Comparison of ENCODE assay signal across 8 cellular contexts in genomic region chr9:126327016-126327749, GRCh38. TPM values are rescaled to one million over a fixed set of nuclear protein-coding genes. Genes with fewer than 3 reads are reported as not detected.
DNase-seq lines count a peak whose midpoint lies in the region; ATAC-seq and TF ChIP-seq lines count a peak whose summit lies in the region.

No MANE protein-coding gene starts in this region.

- H3K27ac ChIP-seq in SK-N-SH (ENCODE audit: low read depth in 2 of 2, low read length in 1 of 2) (peak overlapping the region in 1 of 2 experiments; percentile 78; a peak in 3 of 4 replicates), stomach (peak overlapping the region; percentile 75 to 92 (median 86))

- peaks cover 34% of the 10 kb centered on the region for H3K79me2 ChIP-seq in SK-N-SH (ENCODE audit: insufficient read depth)

- TF ChIP-seq POLR2A in lower leg skin (IDR thresholded peaks at IDR 0.05), result no peak
- no peak for TF ChIP-seq POLR2A in stomach (IDR thresholded peaks at IDR 0.05)

- H4K20me1 ChIP-seq in SK-N-SH (ENCODE audit: insufficient read depth), result no peaks in the 10 kb centered on the region

- peak overlapping the region; percentile 85 for H3K4me2 ChIP-seq in SK-N-SH

- DNase-seq in DMS 273 (lab: John Stamatoyannopoulos, UW; ENCODE audit: unreplicated experiment), result peak; percentile 69
- DNase-seq in DMS 273 treated with DMSO at 0.1 percent for 48 hours (lab: John Stamatoyannopoulos, UW), result no peak
- DNase-seq in SK-N-SH, result peak; percentile 86
- DNase-seq in choroid plexus epithelial cell (ENCODE audit: low read depth), result no peak
- peak in 1 of 2 donors; percentile 86 for DNase-seq in lower leg skin (ENCODE audit: low spot score in 2 of 2)
- no peak for DNase-seq in stomach
- DNase-seq in SHP77 treated with DMSO at 0.1 percent for 48 hours (lab: John Stamatoyannopoulos, UW), result no peak

- H3K4me3 ChIP-seq in SK-N-SH (ENCODE audit: low read depth in 2 of 2, low read length in 1 of 2), result peak overlapping the region; percentile 67 to 70
- peak overlapping the region; percentile 60 for H3K4me3 ChIP-seq in choroid plexus epithelial cell (ENCODE audit: low read depth, low read length)
- H3K4me3 ChIP-seq in lower leg skin (ENCODE audit: low read depth, poor library complexity, severe bottlenecking), result peak overlapping the region; percentile 50
- peak overlapping the region; percentile 54 to 69 (median 62) for H3K4me3 ChIP-seq in stomach

- no peak; the same call in 1 of the 2 replicates for TF ChIP-seq CTCF in SK-N-SH (IDR thresholded peaks at IDR 0.05)
- no peak for TF ChIP-seq CTCF in choroid plexus epithelial cell (conservative IDR thresholded peaks at IDR 0.05; ENCODE audit: low read depth, low read length)
- TF ChIP-seq CTCF in lower leg skin (IDR thresholded peaks at IDR 0.05), result no peak
- no peak for TF ChIP-seq CTCF in stomach (IDR thresholded peaks at IDR 0.05)

- no peak for TF ChIP-seq EP300 in SK-N-SH (IDR thresholded peaks at IDR 0.05; ENCODE audit: borderline replicate concordance in 1 of 2, low read depth in 1 of 2, low read length in 1 of 2)
- TF ChIP-seq EP300 in stomach (IDR thresholded peaks at IDR 0.05), result no peak

- no peaks in the 10 kb centered on the region for H3K36me3 ChIP-seq in SK-N-SH (replicated peaks in 1 of 2; ENCODE audit: control insufficient read depth in 1 of 2, insufficient read depth in 2 of 2, low read length in 1 of 2)
- H3K36me3 ChIP-seq in stomach, result no peaks in the 10 kb centered on the region

- WGBS in SK-N-SH (ENCODE audit: low lambda C conversion rate), result 0% methylated on average over 5 of the region's 59 CpGs
- 8 to 13% methylated on average over 9 to 14 of the region's 59 CpGs for WGBS in lower leg skin, 2 donors
- 3 to 21% (median 8%) methylated on average over 6 to 53 of the region's 59 CpGs for WGBS in stomach, 5 donors

- intact Hi-C loops in lower leg skin (cut with DNase I; ENCODE audit: low total_unique reads), result no loop called here
- intact Hi-C loops in stomach (cut with DNase I; ENCODE audit: low total_unique reads), result no loop called here

- TF ChIP-seq RAD21 in SK-N-SH (IDR thresholded peaks at IDR 0.05; ENCODE audit: low read length), result no peak

- CTCF ChIA-PET in SK-N-SH (lab: Yijun Ruan, JAX), result interaction anchor here (1.1 to 4.7 kb wide), 4 partner anchors 10 to 165 kb away, joined by 3 to 26 read pairs (median 6); no protein-coding TSS in a partner anchor

- no peaks in the 10 kb centered on the region for H3K27me3 ChIP-seq in SK-N-SH (ENCODE audit: insufficient read depth)
- no peaks in the 10 kb centered on the region for H3K27me3 ChIP-seq in stomach

- H3K9ac ChIP-seq in SK-N-SH, result peak overlapping the region; percentile 72

- H3K9me2 ChIP-seq in SK-N-SH, result no peaks in the 10 kb centered on the region; the same call in 1 of the 2 replicates

- peaks cover 3% of the 10 kb centered on the region for H3F3A ChIP-seq in SK-N-SH (replicated peaks; ENCODE audit: insufficient read depth)

- peaks cover 11 to 32% of the 10 kb centered on the region in 2 experiments; a peak in 3 of 4 replicates for H3K4me1 ChIP-seq in SK-N-SH (ENCODE audit: control insufficient read depth in 1 of 2, insufficient read depth in 2 of 2, low read depth in 1 of 2, low read length in 1 of 2)
- peaks cover 16 to 49% (median 30%) of the 10 kb centered on the region in 4 donors for H3K4me1 ChIP-seq in stomach

- peak overlapping the region; percentile 62; the same call in 1 of the 2 replicates for H2AFZ ChIP-seq in SK-N-SH (ENCODE audit: low read depth)

- POLR2A ChIA-PET in SK-N-SH (lab: Yijun Ruan, JAX), result interaction anchor here (1.1 kb wide), 2 partner anchors 51 to 1085 kb away, joined by 3 read pairs; no protein-coding TSS in a partner anchor

- ATAC-seq in HG02798 (IDR thresholded peaks at IDR 0.05; ENCODE audit: poor library complexity, unreplicated experiment), result no peak

- H3K9me3 ChIP-seq in SK-N-SH (no peaks in the 10 kb centered on the region), stomach (peaks cover 4 to 12% (median 7%) of the 10 kb centered on the region in 4 donors)

TF ChIP-seq in SK-N-SH, 30 proteins besides CTCF, POLR2A, EP300 and RAD21:
- peak; percentile 36; the same call in 1 of the 2 replicates for TF ChIP-seq MXI1 (IDR thresholded peaks at IDR 0.05; ENCODE audit: low read depth, low read length)
- TF ChIP-seq, protein P1, sequence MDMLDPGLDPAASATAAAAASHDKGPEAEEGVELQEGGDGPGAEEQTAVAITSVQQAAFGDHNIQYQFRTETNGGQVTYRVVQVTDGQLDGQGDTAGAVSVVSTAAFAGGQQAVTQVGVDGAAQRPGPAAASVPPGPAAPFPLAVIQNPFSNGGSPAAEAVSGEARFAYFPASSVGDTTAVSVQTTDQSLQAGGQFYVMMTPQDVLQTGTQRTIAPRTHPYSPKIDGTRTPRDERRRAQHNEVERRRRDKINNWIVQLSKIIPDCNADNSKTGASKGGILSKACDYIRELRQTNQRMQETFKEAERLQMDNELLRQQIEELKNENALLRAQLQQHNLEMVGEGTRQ (IDR thresholded peaks at IDR 0.05; ENCODE audit: borderline replicate concordance, low read depth, low read length), result peak; percentile 24; the same call in 1 of the 2 replicates
- TF ChIP-seq JUND (IDR thresholded peaks at IDR 0.05), result no peak
- no peak for TF ChIP-seq FOSL2 (IDR thresholded peaks at IDR 0.05; ENCODE audit: borderline replicate concordance, low read depth)
- TF ChIP-seq MEF2A (IDR thresholded peaks at IDR 0.05; ENCODE audit: borderline replicate concordance, low read depth), result no peak
- no peak for TF ChIP-seq NRF1 (IDR thresholded peaks at IDR 0.05; ENCODE audit: low read depth, low read length)
- TF ChIP-seq, protein P2, sequence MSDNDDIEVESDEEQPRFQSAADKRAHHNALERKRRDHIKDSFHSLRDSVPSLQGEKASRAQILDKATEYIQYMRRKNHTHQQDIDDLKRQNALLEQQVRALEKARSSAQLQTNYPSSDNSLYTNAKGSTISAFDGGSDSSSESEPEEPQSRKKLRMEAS (IDR thresholded peaks at IDR 0.05; ENCODE audit: low read depth), result peak; percentile 37; the same call in 1 of the 2 replicates
- TF ChIP-seq GABPA (IDR thresholded peaks at IDR 0.05; ENCODE audit: low read depth), result no peak
- TF ChIP-seq EZH2phosphoT487 (IDR thresholded peaks at IDR 0.05; ENCODE audit: borderline replicate concordance, low read depth), result no peak
- no peak for TF ChIP-seq FOXM1 (IDR thresholded peaks at IDR 0.05; ENCODE audit: low read depth)
- TF ChIP-seq, protein P3, sequence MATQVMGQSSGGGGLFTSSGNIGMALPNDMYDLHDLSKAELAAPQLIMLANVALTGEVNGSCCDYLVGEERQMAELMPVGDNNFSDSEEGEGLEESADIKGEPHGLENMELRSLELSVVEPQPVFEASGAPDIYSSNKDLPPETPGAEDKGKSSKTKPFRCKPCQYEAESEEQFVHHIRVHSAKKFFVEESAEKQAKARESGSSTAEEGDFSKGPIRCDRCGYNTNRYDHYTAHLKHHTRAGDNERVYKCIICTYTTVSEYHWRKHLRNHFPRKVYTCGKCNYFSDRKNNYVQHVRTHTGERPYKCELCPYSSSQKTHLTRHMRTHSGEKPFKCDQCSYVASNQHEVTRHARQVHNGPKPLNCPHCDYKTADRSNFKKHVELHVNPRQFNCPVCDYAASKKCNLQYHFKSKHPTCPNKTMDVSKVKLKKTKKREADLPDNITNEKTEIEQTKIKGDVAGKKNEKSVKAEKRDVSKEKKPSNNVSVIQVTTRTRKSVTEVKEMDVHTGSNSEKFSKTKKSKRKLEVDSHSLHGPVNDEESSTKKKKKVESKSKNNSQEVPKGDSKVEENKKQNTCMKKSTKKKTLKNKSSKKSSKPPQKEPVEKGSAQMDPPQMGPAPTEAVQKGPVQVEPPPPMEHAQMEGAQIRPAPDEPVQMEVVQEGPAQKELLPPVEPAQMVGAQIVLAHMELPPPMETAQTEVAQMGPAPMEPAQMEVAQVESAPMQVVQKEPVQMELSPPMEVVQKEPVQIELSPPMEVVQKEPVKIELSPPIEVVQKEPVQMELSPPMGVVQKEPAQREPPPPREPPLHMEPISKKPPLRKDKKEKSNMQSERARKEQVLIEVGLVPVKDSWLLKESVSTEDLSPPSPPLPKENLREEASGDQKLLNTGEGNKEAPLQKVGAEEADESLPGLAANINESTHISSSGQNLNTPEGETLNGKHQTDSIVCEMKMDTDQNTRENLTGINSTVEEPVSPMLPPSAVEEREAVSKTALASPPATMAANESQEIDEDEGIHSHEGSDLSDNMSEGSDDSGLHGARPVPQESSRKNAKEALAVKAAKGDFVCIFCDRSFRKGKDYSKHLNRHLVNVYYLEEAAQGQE (IDR thresholded peaks at IDR 0.05; ENCODE audit: low read depth, low read length), result no peak
- TF ChIP-seq TAF1 (IDR thresholded peaks at IDR 0.05; ENCODE audit: borderline replicate concordance, low read depth, low read length), result no peak
- TF ChIP-seq RFX5 (IDR thresholded peaks at IDR 0.05; ENCODE audit: low read length), result no peak
- TF ChIP-seq USF1 (IDR thresholded peaks at IDR 0.05; ENCODE audit: borderline replicate concordance, low read depth), result peak; percentile 79
- TF ChIP-seq PBX3 (IDR thresholded peaks at IDR 0.05), result no peak
TF ChIP-seq in SK-N-SH: peak in this region for 4.

RNA-seq across cellular contexts. Expression of gene MVB12B, which starts 0.6 kb away (rescaled TPM):
- polyA plus RNA-seq in SK-N-SH (2012; rRNA removed) (3.7 and 5.1 TPM in 2 replicates), stomach (1 to 10 TPM; 2.3 to 6.4 (median 3.1) TPM)
- polyA plus RNA-seq in SK-N-SH (2012; cell fraction: cytosol; rRNA removed), result 4.4 and 6.2 TPM in 2 replicates
- polyA plus RNA-seq in SK-N-SH (2012; cell fraction: nucleus; rRNA removed), result 6.4 and 6.8 TPM in 2 replicates
- total RNA-seq in lower leg skin (10 to 100 TPM in 3 of 4 donors, 1 to 10 TPM in 1; 8.6 to 12.5 (median 10.9) TPM), stomach (10 to 100 TPM in 2 of 5 donors, 1 to 10 TPM in 3; 3.2 to 21.9 (median 7.3) TPM)

Comparison
In these comparisons a context has a peak if more than half of its experiments do, and no peak if none do; other contexts are left out.
1. DNase-seq: peak in DMS 273 (single experiment) and SK-N-SH (single experiment); none in DMS 273 treated with DMSO at 0.1 percent for 48 hours (single experiment), choroid plexus epithelial cell (single experiment), stomach (single experiment) and SHP77 treated with DMSO at 0.1 percent for 48 hours (single experiment).
2. Peak in every context shown above with its lines, with median percentiles within 50 percentile points of each other: H3K4me3 ChIP-seq.